Comparison of ENCODE assay signal across 1 cellular context in the genomic region with DNA sequence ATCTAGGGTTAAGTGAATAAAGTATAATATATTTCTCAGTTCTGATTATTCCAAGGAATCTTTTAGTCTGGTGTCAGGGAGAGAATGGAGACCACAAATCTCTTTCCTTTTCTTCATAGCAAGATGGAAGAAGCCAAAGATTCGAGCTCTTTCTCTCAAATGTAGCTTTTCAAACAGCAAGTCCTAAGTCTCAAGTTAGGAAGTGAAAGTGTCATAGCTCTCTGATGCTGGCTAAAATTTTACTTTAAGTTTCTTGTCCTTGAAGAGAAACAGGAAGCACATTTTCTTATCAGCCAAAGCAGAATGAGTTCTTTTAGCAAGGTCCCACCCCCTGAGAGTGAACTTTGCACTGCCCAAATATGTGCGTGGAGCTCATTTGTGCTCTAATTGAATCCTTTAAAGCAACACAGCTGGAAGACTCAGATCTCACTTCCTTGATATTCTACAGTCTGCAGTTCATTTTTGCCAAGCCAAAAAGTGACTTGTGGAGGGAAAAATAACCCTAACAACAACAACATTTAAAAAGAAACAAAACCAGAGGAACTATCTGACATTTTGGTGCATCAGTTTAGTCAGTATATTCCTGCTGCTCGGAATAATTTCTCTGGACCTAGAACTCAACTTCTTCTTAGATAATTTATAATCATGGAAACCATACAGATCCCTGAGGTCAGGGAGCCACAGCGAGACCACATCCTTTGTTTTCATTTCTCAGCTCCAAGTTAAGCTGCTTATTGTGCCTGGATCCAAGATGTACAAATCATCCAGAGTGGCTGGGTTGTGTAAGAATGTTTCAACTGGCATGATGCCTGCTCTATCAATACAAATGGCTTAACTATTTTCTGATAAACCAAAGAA.
TF ChIP-seq lines count a peak whose summit lies in the region.

No MANE protein-coding gene starts in this region.

TF ChIP-seq in H1, 55 proteins besides CTCF, POLR2A, EP300 and RAD21 (continued from another document):
- TF ChIP-seq CHD7 (IDR thresholded peaks at IDR 0.05; ENCODE audit: insufficient replicate concordance, low read length) (no peak), JUND (IDR thresholded peaks at IDR 0.05; ENCODE audit: low read length) (no peak), BRCA1 (IDR thresholded peaks at IDR 0.05; ENCODE audit: low read depth, low read length) (no peak), POU5F1 (IDR thresholded peaks at IDR 0.05; ENCODE audit: low read depth, low read length) (no peak), SUZ12 (IDR thresholded peaks at IDR 0.05; ENCODE audit: low read length) (no peak), RXRA (IDR thresholded peaks at IDR 0.05; ENCODE audit: insufficient read depth, low read depth, low read length) (no peak)
TF ChIP-seq in H1: peak in this region for 0.
